Comparison of ENCODE assay signal across 8 cellular contexts in genomic region chr17:40355123-40355803, GRCh38. TPM values are rescaled to one million over a fixed set of nuclear protein-coding genes. Genes with fewer than 3 reads are reported as not detected.
A peak's percentile ranks its signal among the peaks of the same experiment; 100 is the strongest.
DNase-seq lines count a peak whose midpoint lies in the region; ATAC-seq, FAIRE-seq and TF ChIP-seq lines count a peak whose summit lies in the region.
"Had no signal": no experiment of that assay in that cellular context is flagged by ENCODE, and none has a peak within 500 bp of the region (broad histone marks: within the 10 kb centered on the region; RNA-seq: fewer than 3 reads in every experiment).

No MANE protein-coding gene starts in this region.

- H3K27me3 Mint-ChIP-seq in mesothelial cell of epicardium (ENCODE audit: low read depth): no peaks in the 10 kb centered on the region

- H3K9me3 Mint-ChIP-seq in mesothelial cell of epicardium: no peaks in the 10 kb centered on the region

- peaks cover 47% of the 10 kb centered on the region for H3K4me1 Mint-ChIP-seq in mesothelial cell of epicardium

- peak; percentile 91 for DNase-seq in GM12891 (ENCODE audit: insufficient read length, low spot score)
- DNase-seq in NCI-H146 (lab: John Stamatoyannopoulos, UW): peak; percentile 29
- DNase-seq in activated CD4-positive, alpha-beta T cell treated with anti-CD3 and anti-CD28 coated beads, Interleukin-2, amount 50 U/mL, for 4 hours: peak; percentile 72 to 74
- peak; percentile 47 to 69 for DNase-seq in dermis microvascular lymphatic vessel endothelial cell (ENCODE audit: low read depth in 2 of 2)
- peak in 1 of 2 experiments; percentile 89 for DNase-seq in mesothelial cell of epicardium (ENCODE audit: low spot score in 2 of 2, unreplicated experiment in 2 of 2)
- peak; percentile 54 to 62 for DNase-seq in stimulated activated CD8-positive, alpha-beta memory T cell treated with anti-CD3 and anti-CD28 coated beads, Interleukin-4, amount 100 ng/mL, for 1 hour (ENCODE audit: low read depth in 2 of 2, low spot score in 1 of 2)

- TF ChIP-seq CTCF in mesothelial cell of epicardium (IDR thresholded peaks at IDR 0.05; ENCODE audit: unreplicated experiment): peak; percentile 94

- FAIRE-seq in GM12891 (lab: Jason Lieb, UNC): peak; percentile 89
- FAIRE-seq: endometrium had no signal

- no peak for TF ChIP-seq POLR2A in GM12891 (IDR thresholded peaks at IDR 0.05; ENCODE audit: low read depth, low read length)

- peaks cover 17% of the 10 kb centered on the region for H3K36me3 Mint-ChIP-seq in mesothelial cell of epicardium

- no peak overlapping the region for H3K27ac Mint-ChIP-seq in mesothelial cell of epicardium

- no peak overlapping the region for H3K4me3 Mint-ChIP-seq in mesothelial cell of epicardium

- no peak for ATAC-seq in HG03045 (IDR thresholded peaks at IDR 0.05; ENCODE audit: unreplicated experiment)

TF ChIP-seq in GM12891, 5 proteins besides CTCF, POLR2A, EP300 and RAD21:
- no peak for TF ChIP-seq TAF1 (IDR thresholded peaks at IDR 0.05; ENCODE audit: low read depth, low read length)
- TF ChIP-seq POU2F2 (IDR thresholded peaks at IDR 0.05; ENCODE audit: low read depth, low read length): no peak
- TF ChIP-seq POLR2AphosphoS5 (IDR thresholded peaks at IDR 0.05; ENCODE audit: low read depth, low read length): no peak
- no peak for TF ChIP-seq PAX5 (IDR thresholded peaks at IDR 0.05; ENCODE audit: insufficient read depth, low read length, severe bottlenecking)
TF ChIP-seq in GM12891: peak in this region for 0.

RNA-seq across cellular contexts. Expression of gene GJD3, which starts 9.3 kb away (rescaled TPM):
- 0.21 TPM for polyA plus RNA-seq in GM12891 (2012; ENCODE audit: low read depth, missing spikeins)
- total RNA-seq in dermis microvascular lymphatic vessel endothelial cell (1.8 and 3.7 TPM in 2 replicates), mesothelial cell of epicardium (0.27 TPM in 1 of 3 replicates, not detected in the others)

RNA-seq across cellular contexts. Expression of gene RARA, which starts 46.3 kb away (rescaled TPM):
- polyA plus RNA-seq in GM12891 (2012; ENCODE audit: low read depth, missing spikeins): 24.8 TPM
- 5.1 and 10.9 TPM in 2 replicates for total RNA-seq in dermis microvascular lymphatic vessel endothelial cell
- total RNA-seq in mesothelial cell of epicardium: 74.0 to 80.8 TPM (median 79.6 TPM) in 3 replicates
